Comparison of ENCODE assay signal across 32 cellular contexts in the genomic region with DNA sequence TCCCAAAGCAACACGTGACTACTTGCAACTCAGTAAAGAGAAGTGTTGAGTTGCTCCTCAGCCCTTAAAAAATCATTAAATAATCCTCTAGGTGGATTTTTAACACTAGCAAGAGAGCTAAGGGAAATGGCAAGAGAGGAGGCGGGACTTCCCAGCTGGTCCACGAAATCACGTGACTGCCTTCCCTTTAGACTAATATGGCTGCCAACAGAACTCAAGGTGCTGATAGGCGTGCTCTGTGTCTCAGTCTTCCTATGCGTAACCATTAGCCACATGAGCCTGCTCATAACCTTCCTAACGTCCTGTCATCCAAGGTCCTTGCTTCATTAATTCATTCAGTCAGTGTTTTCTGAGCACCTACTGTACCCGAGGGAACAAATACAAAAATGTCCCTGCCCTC.
"Had no signal": no experiment of that assay in that cellular context is flagged by ENCODE, and none has a peak within 500 bp of the region (broad histone marks: within the 10 kb centered on the region; RNA-seq: fewer than 3 reads in every experiment).

No MANE protein-coding gene starts in this region.

- H3K4me3 ChIP-seq: adrenal gland, body of pancreas, esophagus muscularis mucosa, gastrocnemius medialis, heart left ventricle had no signal

- H3K4me1 ChIP-seq: adrenal gland, body of pancreas, esophagus muscularis mucosa, foreskin keratinocyte, gastrocnemius medialis, heart left ventricle had no signal

- H3K9me3 ChIP-seq: adrenal gland, body of pancreas, esophagus muscularis mucosa, gastrocnemius medialis, heart left ventricle had no signal

- DNase-seq: activated CD4-positive, alpha-beta memory T cell treated with anti-CD3 and anti-CD28 coated beads for 36 hours; activated CD4-positive, alpha-beta T cell treated with anti-CD3 and anti-CD28 coated beads for 36 hours; activated CD4-positive, alpha-beta T cell treated with anti-CD3 and anti-CD28 coated beads, Interleukin-2, amount 10 ng/mL, durations not matched to agents 24 days and 14 days; activated CD4-positive, CD25-positive, alpha-beta regulatory T cell; activated CD4-positive, CD25-positive, alpha-beta regulatory T cell treated with anti-CD3 and anti-CD28 coated beads, Interleukin-2, amount 50 U/mL, for 72 hours; activated CD8-positive, alpha-beta memory T cell treated with anti-CD3 and anti-CD28 coated beads, Interleukin-2, amount 10 ng/mL, durations not matched to agents 7 days and 5 days; activated CD8-positive, alpha-beta memory T cell treated with anti-CD3 and anti-CD28 coated beads, Interleukin-2, amount 50 U/mL, for 4 hours; activated CD8-positive, alpha-beta T cell treated with anti-CD3 and anti-CD28 coated beads, Interleukin-2, amount 10 ng/mL, durations not matched to agents 7 days and 5 days; activated effector memory CD4-positive, alpha-beta T cell treated with anti-CD3 and anti-CD28 coated beads, Interleukin-2, amount 50 U/mL, for 16 hours; activated naive CD4-positive, alpha-beta T cell treated with anti-CD3 and anti-CD28 coated beads for 36 hours; activated naive CD8-positive, alpha-beta T cell treated with anti-CD3 and anti-CD28 coated beads for 36 hours; activated naive CD8-positive, alpha-beta T cell treated with anti-CD3 and anti-CD28 coated beads, Interleukin-2, amount 50 U/mL, for 24 hours; activated T-cell treated with anti-CD3 and anti-CD28 coated beads, Interleukin-2, amount 50 U/mL, for 1 hour; activated T-cell treated with anti-CD3 and anti-CD28 coated beads, Interleukin-2, amount 50 U/mL, for 48 hours; adrenal gland; amygdala; aorta; body of pancreas; caudate nucleus; cortex of kidney; dermis blood vessel endothelial cell; effector CD4-positive, alpha-beta T cell; effector memory CD8-positive, alpha-beta T cell; erythroblast; foreskin keratinocyte; gastrocnemius medialis; glutamatergic neuron; heart left ventricle; T-helper 9 cell; WERI-Rb-1 had no signal

- H3K27ac ChIP-seq: adrenal gland, body of pancreas, esophagus muscularis mucosa, foreskin keratinocyte, gastrocnemius medialis, heart left ventricle, WERI-Rb-1 had no signal

- H3K36me3 ChIP-seq: WERI-Rb-1 had no signal

- ATAC-seq: activated CD4-positive, alpha-beta T cell treated with anti-CD3 and anti-CD28 coated beads for 36 hours; activated CD8-positive, alpha-beta memory T cell treated with anti-CD3 and anti-CD28 coated beads, Interleukin-2, amount 10 ng/mL, durations not matched to agents 7 days and 5 days; activated CD8-positive, alpha-beta T cell treated with anti-CD3 and anti-CD28 coated beads, Interleukin-2, amount 10 ng/mL, durations not matched to agents 7 days and 5 days; activated naive CD8-positive, alpha-beta T cell treated with anti-CD3 and anti-CD28 coated beads, Interleukin-2, amount 50 U/mL, for 24 hours; body of pancreas; effector memory CD8-positive, alpha-beta T cell; foreskin keratinocyte; gastrocnemius medialis; heart left ventricle had no signal

- FAIRE-seq: colon had no signal

- H3K27me3 ChIP-seq: adrenal gland, body of pancreas, esophagus muscularis mucosa, foreskin keratinocyte, gastrocnemius medialis, heart left ventricle had no signal
